In genomic region chr14:35883677-35884293, GRCh38 we compare ENCODE assay signal across 8 cellular contexts. TPM values are rescaled to one million over a fixed set of nuclear protein-coding genes. Genes with fewer than 3 reads are reported as not detected.
DNase-seq lines count a peak whose midpoint lies in the region; ATAC-seq, FAIRE-seq and TF ChIP-seq lines count a peak whose summit lies in the region.

No MANE protein-coding gene starts in this region.

- 22 to 34% (median 27%) methylated on average over 7 of the region's 7 CpGs for WGBS in adrenal gland, 4 donors
- 46 to 48% methylated on average over 7 of the region's 7 CpGs for WGBS in upper lobe of left lung, 2 donors

- H3K4me3 ChIP-seq in BE2C (ENCODE audit: low read depth, low read length) (no peak overlapping the region), adrenal gland (peak overlapping the region in 1 of 4 donors; percentile 37), upper lobe of left lung (no peak overlapping the region)

- FAIRE-seq in GM12892 (lab: Jason Lieb, UNC) = no peak

- H3K27ac ChIP-seq in adrenal gland = no peak overlapping the region
- no peak overlapping the region for H3K27ac ChIP-seq in upper lobe of left lung

- intact Hi-C loops in adrenal gland (cut with DNase I) = loop anchor here in 1 of 2 donors (5.0 kb wide), 1 partner anchor 489 kb away; no protein-coding TSS in a partner anchor

- H3K27me3 ChIP-seq in BE2C (peaks cover 14% of the 10 kb centered on the region), adrenal gland (no peaks in the 10 kb centered on the region), upper lobe of left lung (no peaks in the 10 kb centered on the region)

- TF ChIP-seq EP300 in upper lobe of left lung (IDR thresholded peaks at IDR 0.05) = no peak

- no peaks in the 10 kb centered on the region; the same call in 1 of the 2 replicates for H3K4me1 ChIP-seq in BE2C
- H3K4me1 ChIP-seq in adrenal gland (replicated peaks in 1 of 2) = peaks cover 9% of the 10 kb centered on the region in 2 donors
- H3K4me1 ChIP-seq in upper lobe of left lung = peaks cover 4 to 9% (median 6%) of the 10 kb centered on the region in 4 donors

- DNase-seq in BE2C (peak; percentile 25), GM12892 (ENCODE audit: insufficient read length) (peak; percentile 14), NCI-H2107 (lab: John Stamatoyannopoulos, UW) (peak; percentile 27), adrenal gland (peak in 5 of 7 donors; percentile 26 to 70 (median 50)), left kidney (ENCODE audit: low read depth, low spot score) (peak; percentile 59), upper lobe of left lung (peak in 1 of 2 donors; percentile 37), HK-2 (ENCODE audit: unreplicated experiment) (no peak), islet precursor cell (no peak)

- ATAC-seq in upper lobe of left lung (ENCODE audit: low FRiP score in 2 of 2) = no peak

- H3K36me3 ChIP-seq in BE2C (no peaks in the 10 kb centered on the region), adrenal gland (replicated peaks in 1 of 2) (no peaks in the 10 kb centered on the region), upper lobe of left lung (no peaks in the 10 kb centered on the region)

- peak; percentile 86 for TF ChIP-seq CTCF in BE2C (IDR thresholded peaks at IDR 0.05; ENCODE audit: low read depth, low read length)
- TF ChIP-seq CTCF in adrenal gland (IDR thresholded peaks at IDR 0.05) = peak; percentile 40 to 70 (median 58)
- TF ChIP-seq CTCF in upper lobe of left lung (IDR thresholded peaks at IDR 0.05) = peak in 5 of 6 experiments; percentile 37 to 62 (median 52)

- H3K9me3 ChIP-seq in BE2C (no peaks in the 10 kb centered on the region), adrenal gland (replicated peaks in 1 of 3) (no peaks in the 10 kb centered on the region), upper lobe of left lung (no peaks in the 10 kb centered on the region)

- TF ChIP-seq POLR2A in GM12892 (IDR thresholded peaks at IDR 0.05; ENCODE audit: low read depth, low read length) (no peak), adrenal gland (IDR thresholded peaks at IDR 0.05) (no peak), upper lobe of left lung (IDR thresholded peaks at IDR 0.05) (no peak)

RNA-seq across cellular contexts. Expression of gene BRMS1L, which starts 57.6 kb away (rescaled TPM):
- 10.7 TPM for polyA plus RNA-seq in BE2C (2012; ENCODE audit: insufficient read depth, insufficient read length, low read depth)
- 8.7 TPM for polyA plus RNA-seq in GM12892 (2012; ENCODE audit: missing spikeins)
- total RNA-seq in adrenal gland (10 to 100 TPM in 5 of 8 donors, 1 to 10 TPM in 3; 5.2 to 27.6 (median 11.7) TPM), upper lobe of left lung (10 to 100 TPM in 1 of 6 donors, 1 to 10 TPM in 5; 2.1 to 14.4 (median 6.7) TPM)
- 10 to 100 TPM in 1 of 3 donors, 1 to 10 TPM in 2; 4.3 to 23.2 (median 6.4) TPM for polyA plus RNA-seq in adrenal gland

Comparison
In these comparisons a context has a peak if more than half of its experiments do, and no peak if none do; other contexts are left out.
1. DNase-seq: peak in BE2C (single experiment), GM12892 (single experiment), NCI-H2107 (single experiment), adrenal gland (5 of 7) and left kidney (single experiment); none in HK-2 (single experiment) and islet precursor cell (single experiment).
2. Peak in every context shown above with its lines, with median percentiles within 50 percentile points of each other: CTCF ChIP-seq.